Comparison of ENCODE assay signal across 8 cellular contexts in genomic region chr5:172901788-172902496, GRCh38. TPM values are rescaled to one million over a fixed set of nuclear protein-coding genes. Genes with fewer than 3 reads are reported as not detected.
DNase-seq lines count a peak whose midpoint lies in the region; ATAC-seq and TF ChIP-seq lines count a peak whose summit lies in the region.

No MANE protein-coding gene starts in this region.

- ATAC-seq in SK-N-SH treated with all-trans-retinoic acid at 6 μM for 48 hours: no peak

- H4K20me1 ChIP-seq in BLaER1 treated with 17β-estradiol and CSF1 and Interleukin-3, amounts not matched to agents 10 nM and 100 nM: peaks cover 0 to 26% (median 3%) of the 10 kb centered on the region in 11 experiments; a peak in 6 of 22 replicates

- intact Hi-C loops in prostate gland (cut with DNase I): loop anchor here (2.0 kb wide), 1 partner anchor 35 kb away; no protein-coding TSS in a partner anchor

- DNase-seq in fibroblast of villous mesenchyme (ENCODE audit: low read depth) (peak; percentile 78), prostate gland (ENCODE audit: low spot score) (no peak), NCI-H1694 treated with DMSO at 0.1 percent for 48 hours (lab: John Stamatoyannopoulos, UW) (no peak), NCI-H146 (lab: John Stamatoyannopoulos, UW) (no peak), LoVo (ENCODE audit: low spot score) (no peak)
- DNase-seq in effector CD8-positive, alpha-beta T cell (lab: John Stamatoyannopoulos, UW): no peak

- no peaks in the 10 kb centered on the region for H3K9me3 ChIP-seq in BLaER1 treated with 17β-estradiol and CSF1 and Interleukin-3, amounts not matched to agents 10 nM and 100 nM (replicated peaks in 1 of 11)
- no peaks in the 10 kb centered on the region for H3K9me3 ChIP-seq in prostate gland

- peak overlapping the region in 7 of 11 experiments; percentile 30 to 59 (median 37); a peak in 11 of 22 replicates for H3K27ac ChIP-seq in BLaER1 treated with 17β-estradiol and CSF1 and Interleukin-3, amounts not matched to agents 10 nM and 100 nM
- peak overlapping the region; percentile 95 to 96 for H3K27ac ChIP-seq in prostate gland

- no peak overlapping the region for H3K4me3 ChIP-seq in BLaER1 treated with 17β-estradiol and CSF1 and Interleukin-3, amounts not matched to agents 10 nM and 100 nM
- H3K4me3 ChIP-seq in fibroblast of villous mesenchyme (ENCODE audit: low read depth, low read length) (no peak overlapping the region), prostate gland (no peak overlapping the region)

- TF ChIP-seq POLR2A in prostate gland (IDR thresholded peaks at IDR 0.05): no peak

- H3K9ac ChIP-seq in BLaER1 treated with 17β-estradiol and CSF1 and Interleukin-3, amounts not matched to agents 10 nM and 100 nM: peak overlapping the region in 5 of 11 experiments; percentile 2 to 44 (median 24); a peak in 5 of 22 replicates

- H3K27me3 ChIP-seq in BLaER1 treated with 17β-estradiol and CSF1 and Interleukin-3, amounts not matched to agents 10 nM and 100 nM: no peaks in the 10 kb centered on the region
- H3K27me3 ChIP-seq in prostate gland (replicated peaks; ENCODE audit: insufficient read depth): no peaks in the 10 kb centered on the region

- peaks cover 25 to 73% (median 48%) of the 10 kb centered on the region in 10 experiments for H3K4me1 ChIP-seq in BLaER1 treated with 17β-estradiol and CSF1 and Interleukin-3, amounts not matched to agents 10 nM and 100 nM
- peaks cover 39% of the 10 kb centered on the region for H3K4me1 ChIP-seq in prostate gland (replicated peaks)

- TF ChIP-seq CTCF in fibroblast of villous mesenchyme (IDR thresholded peaks at IDR 0.05; ENCODE audit: insufficient read depth, low read depth, low read length) (no peak), prostate gland (IDR thresholded peaks at IDR 0.05) (no peak)

- H3K4me2 ChIP-seq in BLaER1 treated with 17β-estradiol and CSF1 and Interleukin-3, amounts not matched to agents 10 nM and 100 nM: 0 out of 22 replicates have a peak overlapping the region, but pooled peaks of 1 of the 11 experiments have one; percentile 0

- H3K36me3 ChIP-seq in BLaER1 treated with 17β-estradiol and CSF1 and Interleukin-3, amounts not matched to agents 10 nM and 100 nM: peaks cover 46 to 98% (median 79%) of the 10 kb centered on the region in 11 experiments
- H3K36me3 ChIP-seq in prostate gland: no peaks in the 10 kb centered on the region

- 87% methylated on average over 9 of the region's 9 CpGs for WGBS in prostate gland

TF ChIP-seq in SK-N-SH treated with all-trans-retinoic acid at 6 μM for 48 hours, 23 proteins besides CTCF, POLR2A, EP300 and RAD21:
- TF ChIP-seq RARB (CRISPR knock-in tag; IDR thresholded peaks at IDR 0.05) (no peak), ZFP3 (CRISPR knock-in tag; IDR thresholded peaks at IDR 0.05) (peak; percentile 61; the same call in 1 of the 2 replicates), CSDC2 (CRISPR knock-in tag; IDR thresholded peaks at IDR 0.05) (peak; percentile 91)

RNA-seq across cellular contexts. Expression of gene RPL26L1, which starts 57.3 kb away (rescaled TPM):
- total RNA-seq in fibroblast of villous mesenchyme: 45.1 and 57.9 TPM in 2 replicates
- total RNA-seq in prostate gland: 10 to 100 TPM; 20.4 to 47.6 TPM
